Comparison of ENCODE assay signal across 20 cellular contexts in genomic region chr2:236643480-236643879, GRCh38.
DNase-seq lines count a peak whose midpoint lies in the region; ATAC-seq and TF ChIP-seq lines count a peak whose summit lies in the region.
"Had no signal": no experiment of that assay in that cellular context is flagged by ENCODE, and none has a peak within 500 bp of the region (broad histone marks: within the 10 kb centered on the region; RNA-seq: fewer than 3 reads in every experiment).

No MANE protein-coding gene starts in this region.

- H4K12ac ChIP-seq in trophoblast cell (ENCODE audit: low read depth, low read length), result no peak overlapping the region

- peak overlapping the region; percentile 72 for H2AK5ac ChIP-seq in trophoblast cell (ENCODE audit: low read length)

- TF ChIP-seq CTCF in esophagus squamous epithelium (IDR thresholded peaks at IDR 0.05), result no peak
- no peak for TF ChIP-seq CTCF in tibial nerve (IDR thresholded peaks at IDR 0.05)

- peak overlapping the region; percentile 38 for H3K4ac ChIP-seq in trophoblast cell (ENCODE audit: low read depth, low read length)

- peak in 1 of 2 experiments; percentile 27 for DNase-seq in SJSA1 (ENCODE audit: low read depth in 1 of 2, low spot score in 2 of 2)
- no peak for DNase-seq in esophagus squamous epithelium (lab: John Stamatoyannopoulos, UW)
- peak; percentile 33 to 59 for DNase-seq in trophoblast cell
- DNase-seq in tibial nerve (ENCODE audit: low spot score in 2 of 2), result no peak
- DNase-seq in NOMO-1 (lab: John Stamatoyannopoulos, UW; ENCODE audit: unreplicated experiment in 2 of 2), result no peak
- DNase-seq: activated CD8-positive, alpha-beta T cell treated with anti-CD3 and anti-CD28 coated beads for 36 hours; DMS79; hippocampal formation; NCI-H1105 treated with DMSO at 0.1 percent for 48 hours; NCI-H748 treated with DMSO at 0.1 percent for 48 hours; stimulated activated CD4-positive, alpha-beta T cell treated with anti-CD3 and anti-CD28 coated beads, Interleukin-4, amount 100 ng/mL, for 24 hours; T-helper 1 cell had no signal

- H3K18ac ChIP-seq in trophoblast cell (ENCODE audit: low read length), result peak overlapping the region; percentile 58

- H2BK5ac ChIP-seq in trophoblast cell (ENCODE audit: low read depth, low read length, poor library complexity), result peak overlapping the region; percentile 12

- H3K27me3 ChIP-seq in SJSA1 (replicated peaks), result no peaks in the 10 kb centered on the region
- H3K27me3 ChIP-seq in esophagus squamous epithelium, result no peaks in the 10 kb centered on the region
- H3K27me3 ChIP-seq in trophoblast cell (ENCODE audit: insufficient read depth, low read length), result no peaks in the 10 kb centered on the region
- H3K27me3 ChIP-seq in tibial nerve, result no peaks in the 10 kb centered on the region
- H3K27me3 ChIP-seq: colonic mucosa had no signal

- H3K4me3 ChIP-seq in SJSA1 (no peak overlapping the region), esophagus squamous epithelium (no peak overlapping the region), trophoblast cell (ENCODE audit: low read depth, low read length) (no peak overlapping the region), tibial nerve (no peak overlapping the region)
- H3K4me3 ChIP-seq: colonic mucosa had no signal

- H3K23ac ChIP-seq in trophoblast cell (ENCODE audit: low read length), result no peak overlapping the region

- no peak for TF ChIP-seq POLR2A in esophagus squamous epithelium (IDR thresholded peaks at IDR 0.05)
- no peak for TF ChIP-seq POLR2A in tibial nerve (IDR thresholded peaks at IDR 0.05)

- no peak overlapping the region for H3K4me2 ChIP-seq in trophoblast cell (ENCODE audit: low read length)
- H3K4me2 ChIP-seq: KMS-11 had no signal

- H3K14ac ChIP-seq in trophoblast cell (ENCODE audit: low read length), result peak overlapping the region; percentile 36

- H3K79me1 ChIP-seq in trophoblast cell (ENCODE audit: low read length), result peaks cover 26% of the 10 kb centered on the region

- 78 to 91% methylated on average over 8 of the region's 8 CpGs for WGBS in esophagus squamous epithelium, 2 donors
- no CpG with 5 or more reads among the region's 8 CpGs for WGBS in trophoblast cell (ENCODE audit: extremely low coverage, insufficient coverage, insufficient read length)
- WGBS in tibial nerve, 2 donors, result 88 to 96% methylated on average over 8 of the region's 8 CpGs

- peak overlapping the region; percentile 78 for H4K91ac ChIP-seq in trophoblast cell (ENCODE audit: low read depth, low read length)

- H3K27ac ChIP-seq in SJSA1 (peak overlapping the region; percentile 92), esophagus squamous epithelium (peak overlapping the region; percentile 71 to 91 (median 80)), trophoblast cell (ENCODE audit: low read depth, low read length) (peak overlapping the region; percentile 82), tibial nerve (peak overlapping the region; percentile 79 to 93 (median 88))
- H3K27ac ChIP-seq: C4-2B, HL-60, KMS-11, VCaP had no signal

- peak overlapping the region; percentile 5 for H4K8ac ChIP-seq in trophoblast cell (ENCODE audit: low read depth, low read length)

- H3K4me1 ChIP-seq in SJSA1 (replicated peaks), result peaks cover 23% of the 10 kb centered on the region
- peaks cover 6 to 14% (median 8%) of the 10 kb centered on the region in 3 donors for H3K4me1 ChIP-seq in esophagus squamous epithelium
- H3K4me1 ChIP-seq in trophoblast cell (ENCODE audit: control insufficient read depth in 1 of 2, insufficient read depth in 2 of 2, low read length in 2 of 2), result peaks cover 21% of the 10 kb centered on the region in 2 experiments
- peaks cover 0 to 30% (median 19%) of the 10 kb centered on the region in 4 donors for H3K4me1 ChIP-seq in tibial nerve
- H3K4me1 ChIP-seq: colonic mucosa had no signal

- peak overlapping the region; percentile 75 for H2BK12ac ChIP-seq in trophoblast cell (ENCODE audit: low read length)

- peak overlapping the region; percentile 20 for H2AFZ ChIP-seq in trophoblast cell (ENCODE audit: insufficient read depth, low read length, poor library complexity)

- ATAC-seq in GM21529 (IDR thresholded peaks at IDR 0.05; ENCODE audit: unreplicated experiment) (no peak), HG03045 (IDR thresholded peaks at IDR 0.05; ENCODE audit: unreplicated experiment) (no peak)
- ATAC-seq: activated CD8-positive, alpha-beta T cell treated with anti-CD3 and anti-CD28 coated beads for 36 hours; Panc1 had no signal

- no peaks in the 10 kb centered on the region for H3K79me2 ChIP-seq in trophoblast cell (ENCODE audit: control insufficient read depth, insufficient read depth, low read length, poor library complexity)

- no peaks in the 10 kb centered on the region for H3K36me3 ChIP-seq in SJSA1
- no peaks in the 10 kb centered on the region for H3K36me3 ChIP-seq in esophagus squamous epithelium
- H3K36me3 ChIP-seq in trophoblast cell (ENCODE audit: control insufficient read depth in 1 of 2, insufficient read depth in 2 of 2, low read length in 2 of 2), result no peaks in the 10 kb centered on the region
- H3K36me3 ChIP-seq in tibial nerve, result no peaks in the 10 kb centered on the region
- H3K36me3 ChIP-seq: colonic mucosa had no signal

- no peak for TF ChIP-seq EP300 in tibial nerve (IDR thresholded peaks at IDR 0.05)

- H2BK120ac ChIP-seq in trophoblast cell (ENCODE audit: insufficient read depth, low read length, poor library complexity), result peak overlapping the region; percentile 65

- intact Hi-C loops in esophagus squamous epithelium (cut with DNase I), result no loop called here

- no peaks in the 10 kb centered on the region for H3K9me3 ChIP-seq in SJSA1 (replicated peaks)
- H3K9me3 ChIP-seq in esophagus squamous epithelium, result peaks cover 0 to 9% (median 0%) of the 10 kb centered on the region in 3 donors
- peaks cover 14% of the 10 kb centered on the region for H3K9me3 ChIP-seq in trophoblast cell (ENCODE audit: insufficient read depth, low read depth, low read length)
- peaks cover 0 to 9% (median 0%) of the 10 kb centered on the region in 4 donors for H3K9me3 ChIP-seq in tibial nerve
- H3K9me3 ChIP-seq: colonic mucosa had no signal

- no peak overlapping the region for H3K9ac ChIP-seq in trophoblast cell (ENCODE audit: low read length)
- H3K9ac ChIP-seq: KMS-11 had no signal

Comparison
In these comparisons a context has a peak if more than half of its experiments do, and no peak if none do; other contexts are left out.
1. DNase-seq: peak in trophoblast cell (2 of 2); none in esophagus squamous epithelium (single experiment), tibial nerve (0 of 2) and NOMO-1 (0 of 2).
2. Peak in every context shown above with its lines, with median percentiles within 50 percentile points of each other: H3K27ac ChIP-seq.